Comparison of ENCODE assay signal across 10 cellular contexts in the genomic region with DNA sequence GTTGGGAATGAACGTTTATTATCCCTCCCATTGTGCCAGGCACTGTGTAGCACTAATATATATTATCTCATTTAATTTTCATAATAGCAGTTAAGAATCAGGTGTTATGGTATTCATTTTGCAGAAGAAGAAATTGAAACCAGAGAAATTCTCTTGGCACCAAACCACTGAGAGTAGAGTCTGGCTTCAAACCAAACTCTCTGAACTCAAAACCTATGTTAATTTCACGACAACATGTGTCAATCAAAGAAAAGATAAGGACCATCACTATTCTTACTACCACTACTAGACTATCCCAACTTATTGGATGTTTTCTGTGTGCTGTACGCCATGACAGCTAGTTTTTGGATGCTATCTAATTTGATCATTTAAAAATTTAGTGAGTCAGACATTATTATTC. TPM values are rescaled to one million over a fixed set of nuclear protein-coding genes. Genes with fewer than 3 reads are reported as not detected.
"Had no signal": no experiment of that assay in that cellular context is flagged by ENCODE, and none has a peak within 500 bp of the region (broad histone marks: within the 10 kb centered on the region; RNA-seq: fewer than 3 reads in every experiment).

No MANE protein-coding gene starts in this region.

- H2AFZ ChIP-seq: GM23248 had no signal

- H3K9ac ChIP-seq: GM23248, KMS-11 had no signal

- H3K4me2 ChIP-seq: KMS-11 had no signal

- H3K4me3 ChIP-seq: GM23248, HAP-1 had no signal

- FAIRE-seq: HTR-8/SVneo had no signal

- H3K27ac ChIP-seq: GM23248, KMS-11 had no signal

- H3K9me3 ChIP-seq: HAP-1 had no signal

- ATAC-seq: HCT116 had no signal

- DNase-seq: GM23248, GOT3, H7, IMR-90, KBM-7 had no signal

- H3K36me3 ChIP-seq: HAP-1 had no signal

RNA-seq across cellular contexts. Expression of a gene that starts 24.1 kb away (rescaled TPM):
- total RNA-seq: HT-29 had no signal
